21 cellular contexts compared by ENCODE assay signal in genomic region chr15:74258456-74259323, GRCh38. TPM values are rescaled to one million over a fixed set of nuclear protein-coding genes. Genes with fewer than 3 reads are reported as not detected.
"Had no signal": no experiment of that assay in that cellular context is flagged by ENCODE, and none has a peak within 500 bp of the region (broad histone marks: within the 10 kb centered on the region; RNA-seq: fewer than 3 reads in every experiment).

No MANE protein-coding gene starts in this region.

- H3K36me3 Mint-ChIP-seq: activated naive CD8-positive, alpha-beta T cell treated with anti-CD3 and anti-CD28 coated beads, Interleukin-2, amount 10 ng/mL, durations not matched to agents 7 days and 5 days; naive B cell had no signal

- ATAC-seq: effector memory CD8-positive, alpha-beta T cell; left colon; right cardiac atrium; upper lobe of right lung had no signal

- H3K9me3 ChIP-seq: breast epithelium, heart right ventricle, stomach, testis, upper lobe of right lung had no signal

- H3K27ac ChIP-seq: breast epithelium, epithelial cell of prostate, heart right ventricle, stomach, testis, upper lobe of right lung had no signal

- H3K27ac Mint-ChIP-seq: activated CD4-positive, alpha-beta T cell treated with anti-CD3 and anti-CD28 coated beads, Interleukin-2, amount 10 ng/mL, durations not matched to agents 7 days and 5 days; activated naive CD8-positive, alpha-beta T cell treated with anti-CD3 and anti-CD28 coated beads, Interleukin-2, amount 10 ng/mL, durations not matched to agents 7 days and 5 days; effector memory CD8-positive, alpha-beta T cell; T-helper 2 cell treated with Interferon-gamma antibody and Interleukin-4, amounts not matched to agents 5 μg/mL and 100 μg/mL, for 36 hours had no signal

- H3K36me3 ChIP-seq: breast epithelium, heart right ventricle, stomach, upper lobe of right lung had no signal

- H3K4me3 ChIP-seq: breast epithelium, heart right ventricle, lung, stomach, testis, upper lobe of right lung had no signal

- H3K4me1 ChIP-seq: breast epithelium, stomach, upper lobe of right lung had no signal

- H3K9me3 Mint-ChIP-seq: activated CD4-positive, alpha-beta T cell treated with anti-CD3 and anti-CD28 coated beads, Interleukin-2, amount 10 ng/mL, durations not matched to agents 7 days and 5 days; activated naive CD8-positive, alpha-beta T cell treated with anti-CD3 and anti-CD28 coated beads, Interleukin-2, amount 10 ng/mL, durations not matched to agents 7 days and 5 days; effector memory CD8-positive, alpha-beta T cell; T-helper 2 cell treated with Interferon-gamma antibody and Interleukin-4, amounts not matched to agents 5 μg/mL and 100 μg/mL, for 36 hours had no signal

- FAIRE-seq: frontal cortex had no signal

- DNase-seq: activated CD4-positive, alpha-beta T cell treated with anti-CD3 and anti-CD28 coated beads, Interleukin-2, amount 10 ng/mL, durations not matched to agents 7 days and 5 days; activated CD4-positive, CD25-positive, alpha-beta regulatory T cell; activated CD8-positive, alpha-beta memory T cell treated with anti-CD3 and anti-CD28 coated beads, Interleukin-2, amount 50 U/mL, for 48 hours; activated naive CD8-positive, alpha-beta T cell treated with anti-CD3 and anti-CD28 coated beads, Interleukin-2, amount 10 ng/mL, durations not matched to agents 7 days and 5 days; anterior cingulate cortex; dermis blood vessel endothelial cell; effector memory CD8-positive, alpha-beta T cell; left colon; naive B cell; stomach; testis; upper lobe of right lung had no signal

- H3K4me1 Mint-ChIP-seq: activated CD4-positive, alpha-beta T cell treated with anti-CD3 and anti-CD28 coated beads, Interleukin-2, amount 10 ng/mL, durations not matched to agents 7 days and 5 days; activated naive CD8-positive, alpha-beta T cell treated with anti-CD3 and anti-CD28 coated beads, Interleukin-2, amount 10 ng/mL, durations not matched to agents 7 days and 5 days; naive B cell had no signal

- H3K4me3 Mint-ChIP-seq: activated CD4-positive, alpha-beta T cell treated with anti-CD3 and anti-CD28 coated beads, Interleukin-2, amount 10 ng/mL, durations not matched to agents 7 days and 5 days; activated naive CD8-positive, alpha-beta T cell treated with anti-CD3 and anti-CD28 coated beads, Interleukin-2, amount 10 ng/mL, durations not matched to agents 7 days and 5 days; effector memory CD8-positive, alpha-beta T cell; T-helper 2 cell treated with Interferon-gamma antibody and Interleukin-4, amounts not matched to agents 5 μg/mL and 100 μg/mL, for 36 hours had no signal

- H3K27me3 ChIP-seq: breast epithelium, testis had no signal

RNA-seq across cellular contexts. Expression of gene CCDC33, which starts 22.6 kb away (rescaled TPM):
- total RNA-seq: activated CD4-positive, alpha-beta T cell treated with anti-CD3 and anti-CD28 coated beads, Interleukin-2, amount 10 ng/mL, durations not matched to agents 7 days and 5 days; dermis blood vessel endothelial cell; fibroblast of lung; heart right ventricle; posterior vena cava; right cardiac atrium; upper lobe of right lung had no signal
- polyA plus RNA-seq: fibroblast of lung, heart right ventricle, stomach had no signal

RNA-seq across cellular contexts. Expression of gene STRA6, which starts 56.1 kb away (rescaled TPM):
- total RNA-seq: activated CD4-positive, alpha-beta T cell treated with anti-CD3 and anti-CD28 coated beads, Interleukin-2, amount 10 ng/mL, durations not matched to agents 7 days and 5 days; activated naive CD8-positive, alpha-beta T cell treated with anti-CD3 and anti-CD28 coated beads, Interleukin-2, amount 10 ng/mL, durations not matched to agents 7 days and 5 days; left colon; upper lobe of right lung had no signal
- polyA plus RNA-seq: fibroblast of lung had no signal
